In the genomic region with DNA sequence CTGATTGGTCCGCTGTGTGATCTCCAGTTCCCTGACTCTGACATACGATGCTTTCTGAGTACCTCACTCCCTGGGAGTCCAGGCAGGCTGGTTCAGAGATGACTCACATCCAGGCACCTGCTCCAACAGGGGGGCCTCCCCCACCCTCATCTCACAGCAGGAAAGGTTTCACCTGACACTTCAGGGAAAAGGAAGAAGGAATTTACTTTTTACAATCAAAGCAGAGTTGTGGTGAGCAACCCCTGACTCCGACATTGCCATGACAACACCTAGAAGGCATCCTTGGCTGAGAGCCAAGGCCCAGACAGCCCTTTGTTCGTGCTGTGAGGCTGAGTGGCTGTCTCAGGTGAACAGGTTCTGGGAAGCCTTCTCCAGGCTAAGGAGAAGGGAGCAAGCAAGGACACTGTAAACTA, we compare ENCODE assay signal across 11 cellular contexts.
DNase-seq lines count a peak whose midpoint lies in the region; ATAC-seq, FAIRE-seq and TF ChIP-seq lines count a peak whose summit lies in the region.
"Had no signal": no experiment of that assay in that cellular context is flagged by ENCODE, and none has a peak within 500 bp of the region (broad histone marks: within the 10 kb centered on the region; RNA-seq: fewer than 3 reads in every experiment).

No MANE protein-coding gene starts in this region.

- H3K27ac Mint-ChIP-seq in MCF 10A (ENCODE audit: low read depth, unreplicated experiment), result no peak overlapping the region
- H3K27ac Mint-ChIP-seq: activated naive CD8-positive, alpha-beta T cell treated with anti-CD3 and anti-CD28 coated beads, Interleukin-2, amount 10 ng/mL, durations not matched to agents 7 days and 5 days; stimulated activated naive CD8-positive, alpha-beta T cell treated with anti-CD3 and anti-CD28 coated beads, Interleukin-15, Interleukin-2, amounts not matched to agents 100 ng/mL and 50 ng/mL, for 24 hours had no signal

- no peaks in the 10 kb centered on the region for H3K27me3 ChIP-seq in breast epithelium
- no peaks in the 10 kb centered on the region for H3K27me3 ChIP-seq in H1 (replicated peaks in 1 of 4; ENCODE audit: control insufficient read depth in 3 of 4, extremely low read depth in 1 of 4, insufficient read depth in 3 of 4, low read length in 3 of 4)
- H3K27me3 ChIP-seq in upper lobe of right lung, result no peaks in the 10 kb centered on the region
- H3K27me3 ChIP-seq in aorta (ENCODE audit: control insufficient read depth in 1 of 2, insufficient read depth in 2 of 2, low read length in 1 of 2), result no peaks in the 10 kb centered on the region

- H4K91ac ChIP-seq in H1 (replicated peaks; ENCODE audit: insufficient read length, low read length), result no peak overlapping the region

- H3K79me1 ChIP-seq in H1 (ENCODE audit: low read depth, low read length), result no peaks in the 10 kb centered on the region

- no peak overlapping the region for H2BK120ac ChIP-seq in H1 (replicated peaks; ENCODE audit: low read depth, low read length)

- TF ChIP-seq CTCF in MCF 10A (IDR thresholded peaks at IDR 0.05; ENCODE audit: unreplicated experiment), result no peak
- TF ChIP-seq CTCF in breast epithelium (IDR thresholded peaks at IDR 0.05), result no peak
- no peak for TF ChIP-seq CTCF in H1 (IDR thresholded peaks at IDR 0.05; ENCODE audit: control extremely low read depth in 1 of 3, insufficient read depth in 1 of 3, low read depth in 1 of 3, low read length in 3 of 3)
- no peak for TF ChIP-seq CTCF in upper lobe of right lung (IDR thresholded peaks at IDR 0.05)

- BruUV-seq in MCF 10A (replicated peaks; lab: Mats Ljungman, UMichigan), result no TSS peak

- H3K4me3 Mint-ChIP-seq in MCF 10A (ENCODE audit: unreplicated experiment), result no peak overlapping the region
- H3K4me3 Mint-ChIP-seq: activated naive CD8-positive, alpha-beta T cell treated with anti-CD3 and anti-CD28 coated beads, Interleukin-2, amount 10 ng/mL, durations not matched to agents 7 days and 5 days; stimulated activated naive CD8-positive, alpha-beta T cell treated with anti-CD3 and anti-CD28 coated beads, Interleukin-15, Interleukin-2, amounts not matched to agents 100 ng/mL and 50 ng/mL, for 24 hours had no signal

- H4K20me1 ChIP-seq in H1 (replicated peaks in 1 of 2; ENCODE audit: control insufficient read depth in 1 of 2, insufficient read depth in 2 of 2, low read length in 2 of 2), result no peaks in the 10 kb centered on the region

- no peak overlapping the region for H2BK15ac ChIP-seq in H1 (ENCODE audit: low read length)

- H3K14ac ChIP-seq in H1 (ENCODE audit: insufficient read length), result no peak overlapping the region

- peak overlapping the region; percentile 18; the same call in 1 of the 2 replicates for H2BK5ac ChIP-seq in H1 (ENCODE audit: low read depth, low read length)

- H3K4me1 Mint-ChIP-seq in MCF 10A (ENCODE audit: insufficient read depth, unreplicated experiment), result no peaks in the 10 kb centered on the region
- H3K4me1 Mint-ChIP-seq: activated naive CD8-positive, alpha-beta T cell treated with anti-CD3 and anti-CD28 coated beads, Interleukin-2, amount 10 ng/mL, durations not matched to agents 7 days and 5 days had no signal

- no peak overlapping the region for H2AFZ ChIP-seq in H1 (ENCODE audit: low read length)

- 56% methylated on average over 4 of the region's 4 CpGs; no CpG with 5 or more reads in 1 of the 2 experiments for WGBS in H1 (ENCODE audit: extremely low coverage in 1 of 2, insufficient coverage in 1 of 2, insufficient read length in 1 of 2, insufficient replicate concordance in 2 of 2, low coverage in 1 of 2, low lambda C conversion rate in 2 of 2, missing lambda C conversion rate in 1 of 2), 2 experiments
- WGBS in aorta, 2 donors, result 43 to 47% methylated on average over 4 of the region's 4 CpGs

- H3K27ac ChIP-seq in breast epithelium (no peak overlapping the region), H1 (ENCODE audit: low read depth, low read length) (no peak overlapping the region), upper lobe of right lung (no peak overlapping the region), aorta (ENCODE audit: low read depth in 1 of 2, low read length in 2 of 2) (no peak overlapping the region)

- H3K9me3 ChIP-seq in breast epithelium (no peaks in the 10 kb centered on the region), H1 (ENCODE audit: insufficient read depth in 2 of 2, low read depth in 1 of 2, low read length in 1 of 2) (no peaks in the 10 kb centered on the region), upper lobe of right lung (no peaks in the 10 kb centered on the region), aorta (ENCODE audit: control insufficient read depth, low read length) (no peaks in the 10 kb centered on the region)

- H3K23me2 ChIP-seq in H1 (ENCODE audit: low read depth, low read length), result no peaks in the 10 kb centered on the region

- 0 out of 2 replicates have a peak overlapping the region, but pooled peaks have one; percentile 6 for H2BK12ac ChIP-seq in H1 (ENCODE audit: low read depth, low read length)

- intact Hi-C loops in MCF 10A (cut with micrococcal nuclease) (no loop called here), breast epithelium (cut with DNase I; ENCODE audit: low total_unique reads) (no loop called here), upper lobe of right lung (cut with DNase I) (no loop called here), aorta (cut with DNase I) (no loop called here)

- no peak overlapping the region for H3K9ac ChIP-seq in H1 (replicated peaks in 1 of 4; ENCODE audit: extremely low read depth in 1 of 4, low read depth in 3 of 4, low read length in 3 of 4)

- H2BK20ac ChIP-seq in H1 (ENCODE audit: low read length), result no peak overlapping the region

- H2AK5ac ChIP-seq in H1 (ENCODE audit: low read depth, low read length), result peak overlapping the region; percentile 9; the same call in 1 of the 2 replicates

- no peak overlapping the region for H3K56ac ChIP-seq in H1 (replicated peaks; ENCODE audit: insufficient read length, low read depth, low read length)

- H3K4ac ChIP-seq in H1 (replicated peaks; ENCODE audit: insufficient read length, low read depth, low read length), result no peak overlapping the region

- H3K36me3 Mint-ChIP-seq in MCF 10A (ENCODE audit: insufficient read depth, unreplicated experiment), result no peaks in the 10 kb centered on the region
- H3K36me3 Mint-ChIP-seq: activated naive CD8-positive, alpha-beta T cell treated with anti-CD3 and anti-CD28 coated beads, Interleukin-2, amount 10 ng/mL, durations not matched to agents 7 days and 5 days had no signal

- no peak overlapping the region for H3K4me2 ChIP-seq in H1 (ENCODE audit: insufficient read depth in 1 of 2, low read depth in 2 of 2, low read length in 2 of 2)

- no peak overlapping the region for H4K5ac ChIP-seq in H1 (ENCODE audit: insufficient read length, low read depth, low read length)

- no peak for TF ChIP-seq POLR2A in breast epithelium (IDR thresholded peaks at IDR 0.05)
- no peak for TF ChIP-seq POLR2A in H1 (IDR thresholded peaks at IDR 0.05; ENCODE audit: control extremely low read depth in 1 of 2, low read depth in 2 of 2, low read length in 2 of 2)

- CTCF ChIA-PET in MCF 10A (lab: Yijun Ruan, JAX) (interaction anchor here (0.7 to 1.2 kb wide), 2 partner anchors 8 to 152 kb away, joined by 4 to 5 read pairs; no protein-coding TSS in a partner anchor), H1 (lab: Charles Lee; ENCODE audit: partially characterized antibody) (interaction anchor here (1.2 to 4.0 kb wide), 6 partner anchors 8 to 747 kb away, joined by 3 to 28 read pairs (median 5); no protein-coding TSS in a partner anchor)

- H3K23ac ChIP-seq in H1 (ENCODE audit: insufficient read length), result no peak overlapping the region

- H3K18ac ChIP-seq in H1 (ENCODE audit: extremely low read depth, low read length), result no peak overlapping the region

- no peak overlapping the region for H3K4me3 ChIP-seq in breast epithelium
- H3K4me3 ChIP-seq in H1 (ENCODE audit: extremely low read depth in 1 of 4, insufficient read depth in 2 of 4, low read depth in 3 of 4, low read length in 4 of 4), result no peak overlapping the region
- H3K4me3 ChIP-seq in upper lobe of right lung, result no peak overlapping the region
- H3K4me3 ChIP-seq in aorta (ENCODE audit: low read length in 2 of 2), result no peak overlapping the region

- H3K36me3 ChIP-seq in breast epithelium (no peaks in the 10 kb centered on the region), H1 (ENCODE audit: control insufficient read depth in 2 of 4, insufficient read depth in 4 of 4, low read length in 3 of 4) (no peaks in the 10 kb centered on the region), upper lobe of right lung (no peaks in the 10 kb centered on the region), aorta (ENCODE audit: control insufficient read depth in 1 of 2, insufficient read depth in 2 of 2, low read length in 1 of 2) (no peaks in the 10 kb centered on the region)

- peak; percentile 78 for FAIRE-seq in H1 (lab: Jason Lieb, UNC)

- ATAC-seq in upper lobe of right lung (peak; percentile 39), aorta (ENCODE audit: low FRiP score) (no peak)

- no peak overlapping the region for H4K8ac ChIP-seq in H1 (ENCODE audit: extremely low read depth, insufficient read depth, low read length)

- peak; percentile 48 for DNase-seq in MCF 10A (ENCODE audit: unreplicated experiment)
- no peak for DNase-seq in breast epithelium (ENCODE audit: low spot score in 2 of 2)
- peak; percentile 97 for DNase-seq in NCI-H345 treated with DMSO at 0.1 percent for 48 hours (lab: John Stamatoyannopoulos, UW; ENCODE audit: unreplicated experiment)
- DNase-seq in H1 (ENCODE audit: low read depth in 1 of 2, low spot score in 2 of 2), result peak; percentile 59 to 70
- no peak for DNase-seq in upper lobe of right lung
- DNase-seq in HCEC 1CT, result no peak
- DNase-seq in activated effector memory CD4-positive, alpha-beta T cell treated with Interleukin-2 at 50 U/mL for 16 hours, result no peak
- DNase-seq in aorta, result no peak
- DNase-seq: activated naive CD8-positive, alpha-beta T cell treated with anti-CD3 and anti-CD28 coated beads, Interleukin-2, amount 10 ng/mL, durations not matched to agents 7 days and 5 days; midbrain had no signal

- no peak for TF ChIP-seq EP300 in H1 (IDR thresholded peaks at IDR 0.05; ENCODE audit: borderline replicate concordance in 1 of 2, low read depth in 2 of 2, low read length in 2 of 2)

- H3K79me2 ChIP-seq in H1 (ENCODE audit: control insufficient read depth in 1 of 2, insufficient read depth in 2 of 2, low read length in 2 of 2), result no peaks in the 10 kb centered on the region

- TF ChIP-seq RAD21 in H1 (IDR thresholded peaks at IDR 0.05 in 1 of 2, conservative IDR thresholded peaks at IDR 0.05 in 1 of 2; ENCODE audit: low read depth in 2 of 2, low read length in 2 of 2), result no peak

- POLR2A ChIA-PET in MCF 10A (lab: Yijun Ruan, JAX) (no interaction called here), H1 (lab: Charles Lee; ENCODE audit: partially characterized antibody) (interaction anchor here (0.7 kb wide), 1 partner anchor 18 kb away, joined by 3 read pairs; no protein-coding TSS in a partner anchor)

- peaks cover 11% of the 10 kb centered on the region for H3K27me3 Mint-ChIP-seq in MCF 10A (ENCODE audit: insufficient read depth, unreplicated experiment)

- H3K4me1 ChIP-seq in breast epithelium (no peaks in the 10 kb centered on the region), H1 (replicated peaks in 1 of 4; ENCODE audit: control insufficient read depth in 3 of 4, insufficient read depth in 4 of 4, low read length in 3 of 4) (peaks cover 3 to 9% (median 7%) of the 10 kb centered on the region in 4 experiments; a peak in 6 of 7 replicates), upper lobe of right lung (no peaks in the 10 kb centered on the region), aorta (ENCODE audit: control insufficient read depth in 1 of 2, insufficient read depth in 2 of 2, low read length in 2 of 2) (no peaks in the 10 kb centered on the region)

- H3K9me3 Mint-ChIP-seq in MCF 10A (ENCODE audit: unreplicated experiment), result no peaks in the 10 kb centered on the region
- H3K9me3 Mint-ChIP-seq: activated naive CD8-positive, alpha-beta T cell treated with anti-CD3 and anti-CD28 coated beads, Interleukin-2, amount 10 ng/mL, durations not matched to agents 7 days and 5 days; stimulated activated naive CD8-positive, alpha-beta T cell treated with anti-CD3 and anti-CD28 coated beads, Interleukin-15, Interleukin-2, amounts not matched to agents 100 ng/mL and 50 ng/mL, for 24 hours had no signal

Comparison
In these comparisons a context has a peak if more than half of its experiments do, and no peak if none do; other contexts are left out.
1. DNase-seq: peak in MCF 10A (single experiment), NCI-H345 treated with DMSO at 0.1 percent for 48 hours (single experiment) and H1 (2 of 2); none in breast epithelium (0 of 2), upper lobe of right lung (single experiment), HCEC 1CT (single experiment), activated effector memory CD4-positive, alpha-beta T cell treated with Interleukin-2 at 50 U/mL for 16 hours (single experiment) and aorta (0 of 2).